Comparison of ENCODE assay signal across 36 cellular contexts in the genomic region with DNA sequence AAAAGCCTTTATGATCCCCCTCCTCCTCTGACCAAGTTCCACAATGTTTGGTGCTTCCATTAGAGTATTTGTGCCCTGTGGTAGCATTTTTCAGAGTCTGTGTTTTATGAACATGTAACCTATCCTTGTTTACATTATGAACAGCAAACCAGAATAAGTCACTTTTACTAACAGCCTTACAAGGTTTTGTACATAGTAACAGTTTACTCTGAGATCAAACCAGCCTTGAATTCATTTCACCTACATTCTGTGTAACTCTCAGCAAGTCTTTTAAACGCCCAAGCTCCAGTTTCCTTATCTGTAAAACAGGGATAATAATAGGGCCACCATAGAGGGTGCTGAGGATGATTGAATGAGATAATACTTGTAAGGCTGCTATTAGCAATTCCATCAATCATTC.
"Had no signal": no experiment of that assay in that cellular context is flagged by ENCODE, and none has a peak within 500 bp of the region (broad histone marks: within the 10 kb centered on the region; RNA-seq: fewer than 3 reads in every experiment).

No MANE protein-coding gene starts in this region.

- H3K36me3 ChIP-seq: MG63 had no signal

- DNase-seq: Karpas-422, Kasumi-1, MG63, MM.1S, MV-4-11, NCI-H1048, NCI-H1092, NCI-H1092 treated with DMSO at 0.1 percent for 48 hours, NCI-H1105, NCI-H1105 treated with DMSO at 0.1 percent for 48 hours, NCI-H1417, NCI-H1417 treated with DMSO at 0.1 percent for 48 hours, NCI-H1436, NCI-H1436 treated with DMSO at 0.1 percent for 48 hours, NCI-H146, NCI-H1694, NCI-H1694 treated with DMSO at 0.1 percent for 48 hours, NCI-H187, NCI-H187 treated with DMSO at 0.1 percent for 48 hours, NCI-H1930, NCI-H2029, NCI-H2029 treated with DMSO at 0.1 percent for 48 hours, NCI-H2081, NCI-H2081 treated with DMSO at 0.1 percent for 48 hours, NCI-H2107, NCI-H2171, NCI-H2171 treated with DMSO at 0.1 percent for 48 hours, NCI-H2227 treated with DMSO at 0.1 percent for 48 hours, NCI-H226, NCI-H345, NCI-H446, NCI-H446 treated with DMSO at 0.1 percent for 48 hours, NCI-H510A, NCI-H510A treated with DMSO at 0.1 percent for 48 hours, NCI-H524, NCI-H524 treated with DMSO at 0.1 percent for 48 hours had no signal

- H3K4me3 ChIP-seq: MG63 had no signal
